1 cellular context compared by ENCODE assay signal in the genomic region with DNA sequence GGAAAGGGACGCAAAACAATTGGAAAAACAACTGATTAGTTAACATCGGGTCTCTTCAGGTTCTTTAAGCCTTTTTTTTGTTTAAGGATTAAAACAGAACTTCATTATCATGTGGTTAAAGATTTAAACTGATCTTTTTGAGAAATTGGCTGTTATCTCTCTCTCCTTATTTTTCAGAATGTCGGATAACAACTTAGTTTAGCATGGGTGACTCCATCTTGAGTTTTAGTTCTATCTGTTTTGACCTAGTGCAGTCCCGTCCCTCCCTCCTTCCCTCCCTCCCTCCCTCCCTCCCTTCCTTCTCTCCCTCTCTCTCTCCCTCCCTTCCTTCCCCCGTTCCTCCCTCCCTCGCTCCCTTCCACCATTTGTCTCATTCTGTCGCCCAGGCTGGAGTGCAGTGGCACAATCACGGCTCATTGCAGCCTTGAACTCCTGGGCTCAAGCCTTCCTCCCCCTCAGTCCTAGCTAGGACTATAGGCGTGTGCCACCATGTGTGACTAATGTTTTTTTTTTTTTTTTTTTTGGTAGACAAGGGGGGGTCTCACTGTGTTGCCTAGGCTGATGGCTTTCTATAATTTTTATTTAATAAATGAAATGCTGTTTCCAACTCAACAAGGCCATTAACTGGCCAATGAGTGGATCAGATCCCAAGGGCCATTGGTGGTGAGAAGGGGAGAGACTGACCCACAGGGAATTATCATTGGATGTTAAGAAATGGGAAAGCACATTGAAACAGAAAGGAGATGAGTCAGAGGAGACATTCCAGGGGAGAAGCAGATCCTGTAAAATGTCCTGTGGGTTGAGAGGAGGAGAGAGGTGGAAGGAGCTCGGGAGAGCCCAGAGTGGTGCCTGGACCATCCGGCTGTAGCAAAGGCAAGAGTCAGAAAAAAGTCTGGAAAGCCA.
A peak's percentile ranks its signal among the peaks of the same experiment; 100 is the strongest.
TF ChIP-seq lines count a peak whose summit lies in the region.

No MANE protein-coding gene starts in this region.

TF ChIP-seq in K562, 482 proteins besides CTCF, POLR2A, EP300 and RAD21 (continued from another document and continues in another):
- TF ChIP-seq, protein P1, sequence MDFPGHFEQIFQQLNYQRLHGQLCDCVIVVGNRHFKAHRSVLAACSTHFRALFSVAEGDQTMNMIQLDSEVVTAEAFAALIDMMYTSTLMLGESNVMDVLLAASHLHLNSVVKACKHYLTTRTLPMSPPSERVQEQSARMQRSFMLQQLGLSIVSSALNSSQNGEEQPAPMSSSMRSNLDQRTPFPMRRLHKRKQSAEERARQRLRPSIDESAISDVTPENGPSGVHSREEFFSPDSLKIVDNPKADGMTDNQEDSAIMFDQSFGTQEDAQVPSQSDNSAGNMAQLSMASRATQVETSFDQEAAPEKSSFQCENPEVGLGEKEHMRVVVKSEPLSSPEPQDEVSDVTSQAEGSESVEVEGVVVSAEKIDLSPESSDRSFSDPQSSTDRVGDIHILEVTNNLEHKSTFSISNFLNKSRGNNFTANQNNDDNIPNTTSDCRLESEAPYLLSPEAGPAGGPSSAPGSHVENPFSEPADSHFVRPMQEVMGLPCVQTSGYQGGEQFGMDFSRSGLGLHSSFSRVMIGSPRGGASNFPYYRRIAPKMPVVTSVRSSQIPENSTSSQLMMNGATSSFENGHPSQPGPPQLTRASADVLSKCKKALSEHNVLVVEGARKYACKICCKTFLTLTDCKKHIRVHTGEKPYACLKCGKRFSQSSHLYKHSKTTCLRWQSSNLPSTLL (IDR thresholded peaks at IDR 0.05) = no peak
- TF ChIP-seq, protein P2, sequence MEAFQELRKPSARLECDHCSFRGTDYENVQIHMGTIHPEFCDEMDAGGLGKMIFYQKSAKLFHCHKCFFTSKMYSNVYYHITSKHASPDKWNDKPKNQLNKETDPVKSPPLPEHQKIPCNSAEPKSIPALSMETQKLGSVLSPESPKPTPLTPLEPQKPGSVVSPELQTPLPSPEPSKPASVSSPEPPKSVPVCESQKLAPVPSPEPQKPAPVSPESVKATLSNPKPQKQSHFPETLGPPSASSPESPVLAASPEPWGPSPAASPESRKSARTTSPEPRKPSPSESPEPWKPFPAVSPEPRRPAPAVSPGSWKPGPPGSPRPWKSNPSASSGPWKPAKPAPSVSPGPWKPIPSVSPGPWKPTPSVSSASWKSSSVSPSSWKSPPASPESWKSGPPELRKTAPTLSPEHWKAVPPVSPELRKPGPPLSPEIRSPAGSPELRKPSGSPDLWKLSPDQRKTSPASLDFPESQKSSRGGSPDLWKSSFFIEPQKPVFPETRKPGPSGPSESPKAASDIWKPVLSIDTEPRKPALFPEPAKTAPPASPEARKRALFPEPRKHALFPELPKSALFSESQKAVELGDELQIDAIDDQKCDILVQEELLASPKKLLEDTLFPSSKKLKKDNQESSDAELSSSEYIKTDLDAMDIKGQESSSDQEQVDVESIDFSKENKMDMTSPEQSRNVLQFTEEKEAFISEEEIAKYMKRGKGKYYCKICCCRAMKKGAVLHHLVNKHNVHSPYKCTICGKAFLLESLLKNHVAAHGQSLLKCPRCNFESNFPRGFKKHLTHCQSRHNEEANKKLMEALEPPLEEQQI (IDR thresholded peaks at IDR 0.05) = no peak
- TF ChIP-seq ELF4 (CRISPR knock-in tag; IDR thresholded peaks at IDR 0.05) (no peak), RBM34 (IDR thresholded peaks at IDR 0.05; ENCODE audit: borderline replicate concordance, insufficient read depth, low read length) (no peak), GTF2F1 (IDR thresholded peaks at IDR 0.05; ENCODE audit: low read depth, low read length) (no peak), HNRNPK (IDR thresholded peaks at IDR 0.05; ENCODE audit: low read depth, low read length, poor library complexity, severe bottlenecking) (peak; percentile 89), TCF7 (IDR thresholded peaks at IDR 0.05; ENCODE audit: borderline replicate concordance) (no peak), TRIM28 (IDR thresholded peaks at IDR 0.05) (no peak), CBX1 (IDR thresholded peaks at IDR 0.05; ENCODE audit: low read depth) (no peak), MTF1 (CRISPR knock-in tag; IDR thresholded peaks at IDR 0.05; ENCODE audit: borderline replicate concordance) (no peak), ZFX (CRISPR knock-in tag; IDR thresholded peaks at IDR 0.05) (no peak), ZNF384 (IDR thresholded peaks at IDR 0.05; ENCODE audit: low read depth, low read length) (peak; percentile 74), KDM1A (IDR thresholded peaks at IDR 0.05) (0 out of 4 replicates have a peak, but pooled peaks of 1 of the 2 experiments have one; percentile 13), ZNF324 (CRISPR knock-in tag; IDR thresholded peaks at IDR 0.05) (no peak), MTA3 (IDR thresholded peaks at IDR 0.05; ENCODE audit: borderline replicate concordance) (no peak), SNIP1 (IDR thresholded peaks at IDR 0.05; ENCODE audit: low read depth) (no peak), ZNF253 (CRISPR knock-in tag; conservative IDR thresholded peaks at IDR 0.05) (no peak), MEF2D (tag; conservative IDR thresholded peaks at IDR 0.05; ENCODE audit: low read depth) (no peak), RBM14 (IDR thresholded peaks at IDR 0.05; ENCODE audit: borderline replicate concordance, insufficient read depth, low read depth, low read length) (no peak)
- TF ChIP-seq, protein P3, sequence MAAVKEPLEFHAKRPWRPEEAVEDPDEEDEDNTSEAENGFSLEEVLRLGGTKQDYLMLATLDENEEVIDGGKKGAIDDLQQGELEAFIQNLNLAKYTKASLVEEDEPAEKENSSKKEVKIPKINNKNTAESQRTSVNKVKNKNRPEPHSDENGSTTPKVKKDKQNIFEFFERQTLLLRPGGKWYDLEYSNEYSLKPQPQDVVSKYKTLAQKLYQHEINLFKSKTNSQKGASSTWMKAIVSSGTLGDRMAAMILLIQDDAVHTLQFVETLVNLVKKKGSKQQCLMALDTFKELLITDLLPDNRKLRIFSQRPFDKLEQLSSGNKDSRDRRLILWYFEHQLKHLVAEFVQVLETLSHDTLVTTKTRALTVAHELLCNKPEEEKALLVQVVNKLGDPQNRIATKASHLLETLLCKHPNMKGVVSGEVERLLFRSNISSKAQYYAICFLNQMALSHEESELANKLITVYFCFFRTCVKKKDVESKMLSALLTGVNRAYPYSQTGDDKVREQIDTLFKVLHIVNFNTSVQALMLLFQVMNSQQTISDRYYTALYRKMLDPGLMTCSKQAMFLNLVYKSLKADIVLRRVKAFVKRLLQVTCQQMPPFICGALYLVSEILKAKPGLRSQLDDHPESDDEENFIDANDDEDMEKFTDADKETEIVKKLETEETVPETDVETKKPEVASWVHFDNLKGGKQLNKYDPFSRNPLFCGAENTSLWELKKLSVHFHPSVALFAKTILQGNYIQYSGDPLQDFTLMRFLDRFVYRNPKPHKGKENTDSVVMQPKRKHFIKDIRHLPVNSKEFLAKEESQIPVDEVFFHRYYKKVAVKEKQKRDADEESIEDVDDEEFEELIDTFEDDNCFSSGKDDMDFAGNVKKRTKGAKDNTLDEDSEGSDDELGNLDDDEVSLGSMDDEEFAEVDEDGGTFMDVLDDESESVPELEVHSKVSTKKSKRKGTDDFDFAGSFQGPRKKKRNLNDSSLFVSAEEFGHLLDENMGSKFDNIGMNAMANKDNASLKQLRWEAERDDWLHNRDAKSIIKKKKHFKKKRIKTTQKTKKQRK (IDR thresholded peaks at IDR 0.05; ENCODE audit: borderline replicate concordance, low read depth, low read length) = no peak
- TF ChIP-seq, protein P4, sequence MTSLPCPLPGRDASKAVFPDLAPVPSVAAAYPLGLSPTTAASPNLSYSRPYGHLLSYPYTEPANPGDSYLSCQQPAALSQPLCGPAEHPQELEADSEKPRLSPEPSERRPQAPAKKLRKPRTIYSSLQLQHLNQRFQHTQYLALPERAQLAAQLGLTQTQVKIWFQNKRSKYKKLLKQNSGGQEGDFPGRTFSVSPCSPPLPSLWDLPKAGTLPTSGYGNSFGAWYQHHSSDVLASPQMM (CRISPR knock-in tag; IDR thresholded peaks at IDR 0.05) = no peak
- TF ChIP-seq, protein P5, sequence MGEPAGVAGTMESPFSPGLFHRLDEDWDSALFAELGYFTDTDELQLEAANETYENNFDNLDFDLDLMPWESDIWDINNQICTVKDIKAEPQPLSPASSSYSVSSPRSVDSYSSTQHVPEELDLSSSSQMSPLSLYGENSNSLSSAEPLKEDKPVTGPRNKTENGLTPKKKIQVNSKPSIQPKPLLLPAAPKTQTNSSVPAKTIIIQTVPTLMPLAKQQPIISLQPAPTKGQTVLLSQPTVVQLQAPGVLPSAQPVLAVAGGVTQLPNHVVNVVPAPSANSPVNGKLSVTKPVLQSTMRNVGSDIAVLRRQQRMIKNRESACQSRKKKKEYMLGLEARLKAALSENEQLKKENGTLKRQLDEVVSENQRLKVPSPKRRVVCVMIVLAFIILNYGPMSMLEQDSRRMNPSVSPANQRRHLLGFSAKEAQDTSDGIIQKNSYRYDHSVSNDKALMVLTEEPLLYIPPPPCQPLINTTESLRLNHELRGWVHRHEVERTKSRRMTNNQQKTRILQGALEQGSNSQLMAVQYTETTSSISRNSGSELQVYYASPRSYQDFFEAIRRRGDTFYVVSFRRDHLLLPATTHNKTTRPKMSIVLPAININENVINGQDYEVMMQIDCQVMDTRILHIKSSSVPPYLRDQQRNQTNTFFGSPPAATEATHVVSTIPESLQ (CRISPR knock-in tag; IDR thresholded peaks at IDR 0.05) = no peak
- TF ChIP-seq, protein P6, sequence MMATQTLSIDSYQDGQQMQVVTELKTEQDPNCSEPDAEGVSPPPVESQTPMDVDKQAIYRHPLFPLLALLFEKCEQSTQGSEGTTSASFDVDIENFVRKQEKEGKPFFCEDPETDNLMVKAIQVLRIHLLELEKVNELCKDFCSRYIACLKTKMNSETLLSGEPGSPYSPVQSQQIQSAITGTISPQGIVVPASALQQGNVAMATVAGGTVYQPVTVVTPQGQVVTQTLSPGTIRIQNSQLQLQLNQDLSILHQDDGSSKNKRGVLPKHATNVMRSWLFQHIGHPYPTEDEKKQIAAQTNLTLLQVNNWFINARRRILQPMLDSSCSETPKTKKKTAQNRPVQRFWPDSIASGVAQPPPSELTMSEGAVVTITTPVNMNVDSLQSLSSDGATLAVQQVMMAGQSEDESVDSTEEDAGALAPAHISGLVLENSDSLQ (IDR thresholded peaks at IDR 0.05) = no peak
- TF ChIP-seq, protein P7, sequence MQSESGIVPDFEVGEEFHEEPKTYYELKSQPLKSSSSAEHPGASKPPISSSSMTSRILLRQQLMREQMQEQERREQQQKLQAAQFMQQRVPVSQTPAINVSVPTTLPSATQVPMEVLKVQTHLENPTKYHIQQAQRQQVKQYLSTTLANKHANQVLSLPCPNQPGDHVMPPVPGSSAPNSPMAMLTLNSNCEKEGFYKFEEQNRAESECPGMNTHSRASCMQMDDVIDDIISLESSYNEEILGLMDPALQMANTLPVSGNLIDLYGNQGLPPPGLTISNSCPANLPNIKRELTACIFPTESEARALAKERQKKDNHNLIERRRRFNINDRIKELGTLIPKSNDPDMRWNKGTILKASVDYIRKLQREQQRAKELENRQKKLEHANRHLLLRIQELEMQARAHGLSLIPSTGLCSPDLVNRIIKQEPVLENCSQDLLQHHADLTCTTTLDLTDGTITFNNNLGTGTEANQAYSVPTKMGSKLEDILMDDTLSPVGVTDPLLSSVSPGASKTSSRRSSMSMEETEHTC (IDR thresholded peaks at IDR 0.05) = no peak
- TF ChIP-seq, protein P8, sequence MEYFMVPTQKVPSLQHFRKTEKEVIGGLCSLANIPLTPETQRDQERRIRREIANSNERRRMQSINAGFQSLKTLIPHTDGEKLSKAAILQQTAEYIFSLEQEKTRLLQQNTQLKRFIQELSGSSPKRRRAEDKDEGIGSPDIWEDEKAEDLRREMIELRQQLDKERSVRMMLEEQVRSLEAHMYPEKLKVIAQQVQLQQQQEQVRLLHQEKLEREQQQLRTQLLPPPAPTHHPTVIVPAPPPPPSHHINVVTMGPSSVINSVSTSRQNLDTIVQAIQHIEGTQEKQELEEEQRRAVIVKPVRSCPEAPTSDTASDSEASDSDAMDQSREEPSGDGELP (CRISPR knock-in tag; IDR thresholded peaks at IDR 0.05; ENCODE audit: borderline replicate concordance) = no peak
- TF ChIP-seq, protein P9, sequence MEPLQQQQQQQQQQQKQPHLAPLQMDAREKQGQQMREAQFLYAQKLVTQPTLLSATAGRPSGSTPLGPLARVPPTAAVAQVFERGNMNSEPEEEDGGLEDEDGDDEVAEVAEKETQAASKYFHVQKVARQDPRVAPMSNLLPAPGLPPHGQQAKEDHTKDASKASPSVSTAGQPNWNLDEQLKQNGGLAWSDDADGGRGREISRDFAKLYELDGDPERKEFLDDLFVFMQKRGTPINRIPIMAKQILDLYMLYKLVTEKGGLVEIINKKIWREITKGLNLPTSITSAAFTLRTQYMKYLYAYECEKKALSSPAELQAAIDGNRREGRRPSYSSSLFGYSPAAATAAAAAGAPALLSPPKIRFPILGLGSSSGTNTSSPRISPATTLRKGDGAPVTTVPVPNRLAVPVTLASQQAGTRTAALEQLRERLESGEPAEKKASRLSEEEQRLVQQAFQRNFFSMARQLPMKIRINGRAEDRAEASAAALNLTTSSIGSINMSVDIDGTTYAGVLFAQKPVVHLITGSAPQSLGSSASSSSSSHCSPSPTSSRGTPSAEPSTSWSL (CRISPR knock-in tag; IDR thresholded peaks at IDR 0.05; ENCODE audit: borderline replicate concordance) = no peak
- TF ChIP-seq, protein P10, sequence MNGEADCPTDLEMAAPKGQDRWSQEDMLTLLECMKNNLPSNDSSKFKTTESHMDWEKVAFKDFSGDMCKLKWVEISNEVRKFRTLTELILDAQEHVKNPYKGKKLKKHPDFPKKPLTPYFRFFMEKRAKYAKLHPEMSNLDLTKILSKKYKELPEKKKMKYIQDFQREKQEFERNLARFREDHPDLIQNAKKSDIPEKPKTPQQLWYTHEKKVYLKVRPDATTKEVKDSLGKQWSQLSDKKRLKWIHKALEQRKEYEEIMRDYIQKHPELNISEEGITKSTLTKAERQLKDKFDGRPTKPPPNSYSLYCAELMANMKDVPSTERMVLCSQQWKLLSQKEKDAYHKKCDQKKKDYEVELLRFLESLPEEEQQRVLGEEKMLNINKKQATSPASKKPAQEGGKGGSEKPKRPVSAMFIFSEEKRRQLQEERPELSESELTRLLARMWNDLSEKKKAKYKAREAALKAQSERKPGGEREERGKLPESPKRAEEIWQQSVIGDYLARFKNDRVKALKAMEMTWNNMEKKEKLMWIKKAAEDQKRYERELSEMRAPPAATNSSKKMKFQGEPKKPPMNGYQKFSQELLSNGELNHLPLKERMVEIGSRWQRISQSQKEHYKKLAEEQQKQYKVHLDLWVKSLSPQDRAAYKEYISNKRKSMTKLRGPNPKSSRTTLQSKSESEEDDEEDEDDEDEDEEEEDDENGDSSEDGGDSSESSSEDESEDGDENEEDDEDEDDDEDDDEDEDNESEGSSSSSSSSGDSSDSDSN (IDR thresholded peaks at IDR 0.05; ENCODE audit: borderline replicate concordance in 1 of 2, low read depth in 2 of 2, low read length in 2 of 2) = no peak
- TF ChIP-seq, protein P11, sequence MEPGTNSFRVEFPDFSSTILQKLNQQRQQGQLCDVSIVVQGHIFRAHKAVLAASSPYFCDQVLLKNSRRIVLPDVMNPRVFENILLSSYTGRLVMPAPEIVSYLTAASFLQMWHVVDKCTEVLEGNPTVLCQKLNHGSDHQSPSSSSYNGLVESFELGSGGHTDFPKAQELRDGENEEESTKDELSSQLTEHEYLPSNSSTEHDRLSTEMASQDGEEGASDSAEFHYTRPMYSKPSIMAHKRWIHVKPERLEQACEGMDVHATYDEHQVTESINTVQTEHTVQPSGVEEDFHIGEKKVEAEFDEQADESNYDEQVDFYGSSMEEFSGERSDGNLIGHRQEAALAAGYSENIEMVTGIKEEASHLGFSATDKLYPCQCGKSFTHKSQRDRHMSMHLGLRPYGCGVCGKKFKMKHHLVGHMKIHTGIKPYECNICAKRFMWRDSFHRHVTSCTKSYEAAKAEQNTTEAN (CRISPR knock-in tag; IDR thresholded peaks at IDR 0.05) = no peak
